In genomic region chr19:2782357-2782935, GRCh38 we compare ENCODE assay signal across 8 cellular contexts. TPM values are rescaled to one million over a fixed set of nuclear protein-coding genes. Genes with fewer than 3 reads are reported as not detected.
A peak's percentile ranks its signal among the peaks of the same experiment; 100 is the strongest.
DNase-seq lines count a peak whose midpoint lies in the region; ATAC-seq, FAIRE-seq and TF ChIP-seq lines count a peak whose summit lies in the region.

No MANE protein-coding gene starts in this region.

- peak; percentile 70 for FAIRE-seq in endothelial cell of umbilical vein (lab: Jason Lieb, UNC)
- FAIRE-seq in urothelium cell line (lab: Jason Lieb, UNC) = no peak

- H4K20me1 ChIP-seq in endothelial cell of umbilical vein (replicated peaks; ENCODE audit: control insufficient read depth, extremely low read depth, insufficient read depth, low read length) = no peaks in the 10 kb centered on the region

- no peaks in the 10 kb centered on the region for H3K9me3 ChIP-seq in ES-I3 (ENCODE audit: control insufficient read depth, insufficient read depth, low read length)
- H3K9me3 ChIP-seq in endothelial cell of umbilical vein (replicated peaks; ENCODE audit: control insufficient read depth, insufficient read depth, low read length) = no peaks in the 10 kb centered on the region

- dilution Hi-C loops in endothelial cell of umbilical vein (cut with MboI; ENCODE audit: extremely low pct_ligation_motif_present, low sequenced_read_pairs) = no loop called here

- H3K9me1 ChIP-seq in endothelial cell of umbilical vein (replicated peaks; ENCODE audit: control insufficient read depth, extremely low read depth, insufficient read depth, low read length) = no peaks in the 10 kb centered on the region

- H3K4me2 ChIP-seq in endothelial cell of umbilical vein (ENCODE audit: insufficient read depth, low read length) = peak overlapping the region; percentile 89

- H3K27me3 ChIP-seq in endothelial cell of umbilical vein (ENCODE audit: control insufficient read depth in 2 of 2, insufficient read depth in 2 of 2, low read length in 2 of 2) = no peaks in the 10 kb centered on the region

- ATAC-seq in GM19324 (IDR thresholded peaks at IDR 0.05; ENCODE audit: low FRiP score, unreplicated experiment) = no peak

- H3K36me3 ChIP-seq in ES-I3 (ENCODE audit: insufficient read depth, low read length) = no peaks in the 10 kb centered on the region; the same call in 1 of the 2 replicates
- no peaks in the 10 kb centered on the region for H3K36me3 ChIP-seq in endothelial cell of umbilical vein (ENCODE audit: control insufficient read depth in 2 of 2, extremely low read depth in 1 of 2, insufficient read depth in 2 of 2, low read length in 2 of 2)

- no peak for TF ChIP-seq CTCF in endothelial cell of umbilical vein (IDR thresholded peaks at IDR 0.05; ENCODE audit: extremely low read depth in 1 of 2, insufficient read depth in 1 of 2, low read depth in 1 of 2, low read length in 2 of 2)

- POLR2A ChIA-PET in endothelial cell of umbilical vein (lab: Charles Lee) = interaction anchor here (0.8 kb wide), 1 partner anchor 307 kb away, joined by 4 read pairs; the partner anchor contains the start of gene GADD45B

- peak overlapping the region; percentile 71 for H2AFZ ChIP-seq in endothelial cell of umbilical vein (ENCODE audit: low read depth, low read length)

- peak; percentile 18 for DNase-seq in OCI-M1 (lab: John Stamatoyannopoulos, UW)
- peak; percentile 4 for DNase-seq in endothelial cell of umbilical vein (ENCODE audit: low read depth, low spot score)
- DNase-seq in pons (ENCODE audit: low spot score) = peak; percentile 23
- no peak for DNase-seq in urothelium cell line (ENCODE audit: low spot score)
- no peak for DNase-seq in HCEC 1CT
- no peak for DNase-seq in NCI-H446 treated with DMSO at 0.1 percent for 48 hours (lab: John Stamatoyannopoulos, UW)

- BruUV-seq in endothelial cell of umbilical vein (replicated peaks; lab: Mats Ljungman, UMichigan) = no TSS peak

- no peak for TF ChIP-seq POLR2A in endothelial cell of umbilical vein (IDR thresholded peaks at IDR 0.05; ENCODE audit: low read depth, low read length)

- H3K9ac ChIP-seq in ES-I3 (ENCODE audit: low read depth, low read length) (peak overlapping the region; percentile 100), endothelial cell of umbilical vein (replicated peaks; ENCODE audit: extremely low read depth, insufficient read depth, low read length) (peak overlapping the region; percentile 92)

- CTCF ChIA-PET in endothelial cell of umbilical vein (lab: Charles Lee) = interaction anchor here (0.6 to 1.5 kb wide), 4 partner anchors 36 to 260 kb away, joined by 3 to 5 read pairs (median 4); partner anchors contain the start of gene ZNF555

- H3K4me1 ChIP-seq in ES-I3 (ENCODE audit: insufficient read depth, low read length) (no peaks in the 10 kb centered on the region; the same call in 1 of the 2 replicates), endothelial cell of umbilical vein (ENCODE audit: control insufficient read depth, extremely low read depth, insufficient read depth, low read length) (peaks cover 24% of the 10 kb centered on the region)

- peak overlapping the region; percentile 83 to 89 (median 86) for H3K4me3 ChIP-seq in endothelial cell of umbilical vein (replicated peaks in 1 of 3; ENCODE audit: insufficient read depth in 1 of 3, low read depth in 1 of 3, low read length in 3 of 3)

- peak overlapping the region; percentile 84 for H3K27ac ChIP-seq in endothelial cell of umbilical vein (ENCODE audit: insufficient read depth, low read depth, low read length)

- peaks cover 74% of the 10 kb centered on the region for H3K79me2 ChIP-seq in endothelial cell of umbilical vein (ENCODE audit: control insufficient read depth, insufficient read depth, low read length)

- intact Hi-C loops in endothelial cell of umbilical vein (cut with micrococcal nuclease) = loop anchor here (2.0 kb wide), 1 partner anchor 36 kb away; the partner anchor contains the start of gene ZNF554

TF ChIP-seq in endothelial cell of umbilical vein, 7 proteins besides CTCF, POLR2A, EP300 and RAD21:
- no peak for TF ChIP-seq GATA2 (IDR thresholded peaks at IDR 0.05; ENCODE audit: insufficient read depth, insufficient read length, low read depth, low read length)
- no peak for TF ChIP-seq MAX (IDR thresholded peaks at IDR 0.05; ENCODE audit: insufficient read depth, insufficient read length)
- TF ChIP-seq POLR2AphosphoS5 (IDR thresholded peaks at IDR 0.05; ENCODE audit: insufficient read depth, low read depth, low read length) = no peak
- TF ChIP-seq FOS (IDR thresholded peaks at IDR 0.05; ENCODE audit: borderline replicate concordance, insufficient read depth, low read length) = no peak
- no peak for TF ChIP-seq MYC (IDR thresholded peaks at IDR 0.05; ENCODE audit: low read depth, low read length)
- TF ChIP-seq EZH2 (IDR thresholded peaks at IDR 0.05; ENCODE audit: borderline replicate concordance, low read depth, low read length, severe bottlenecking) = no peak
- TF ChIP-seq JUN (IDR thresholded peaks at IDR 0.05; ENCODE audit: borderline replicate concordance, insufficient read depth, insufficient read length, low read depth) = no peak
TF ChIP-seq in endothelial cell of umbilical vein: peak in this region for 0.

RNA-seq across cellular contexts. Expression of gene SGTA, which starts 0.6 kb away (rescaled TPM):
- total RNA-seq in endothelial cell of umbilical vein = 72.3 and 76.5 TPM in 2 replicates
- polyA plus RNA-seq in endothelial cell of umbilical vein = 119 and 131 TPM in 2 replicates
- 88.2 and 98.9 TPM in 2 replicates for polyA plus RNA-seq in endothelial cell of umbilical vein (2011; cell fraction: cytosol; rRNA removed)
- polyA plus RNA-seq in endothelial cell of umbilical vein (2011; cell fraction: nucleus; rRNA removed) = 67.9 and 71.9 TPM in 2 replicates
- polyA plus RNA-seq in endothelial cell of umbilical vein (2012) = 68.7 and 77.3 TPM in 2 replicates
- polyA minus RNA-seq in endothelial cell of umbilical vein = 32.2 and 39.4 TPM in 2 replicates
- polyA minus RNA-seq in endothelial cell of umbilical vein (2011; cell fraction: cytosol; rRNA and poly(A)+ RNA removed) = 23.8 TPM
- 13.2 and 20.9 TPM in 2 replicates for polyA minus RNA-seq in endothelial cell of umbilical vein (2011; cell fraction: nucleus; rRNA and poly(A)+ RNA removed)

RNA-seq across cellular contexts. Expression of gene THOP1, which starts 2.9 kb away (rescaled TPM):
- 108 and 115 TPM in 2 replicates for total RNA-seq in endothelial cell of umbilical vein
- 82.8 and 88.0 TPM in 2 replicates for polyA plus RNA-seq in endothelial cell of umbilical vein
- 75.2 and 90.1 TPM in 2 replicates for polyA plus RNA-seq in endothelial cell of umbilical vein (2011; cell fraction: cytosol; rRNA removed)
- polyA plus RNA-seq in endothelial cell of umbilical vein (2011; cell fraction: nucleus; rRNA removed) = 124 and 136 TPM in 2 replicates
- polyA plus RNA-seq in endothelial cell of umbilical vein (2012) = 93.9 and 96.4 TPM in 2 replicates
- 55.0 and 69.8 TPM in 2 replicates for polyA minus RNA-seq in endothelial cell of umbilical vein
- 149 TPM for polyA minus RNA-seq in endothelial cell of umbilical vein (2011; cell fraction: cytosol; rRNA and poly(A)+ RNA removed)
- 31.6 and 31.7 TPM in 2 replicates for polyA minus RNA-seq in endothelial cell of umbilical vein (2011; cell fraction: nucleus; rRNA and poly(A)+ RNA removed)

RNA-seq across cellular contexts. Expression of gene ZNF554, which starts 37.2 kb away (rescaled TPM):
- total RNA-seq in endothelial cell of umbilical vein = 1.6 and 1.8 TPM in 2 replicates
- polyA plus RNA-seq in endothelial cell of umbilical vein = 1.0 and 1.2 TPM in 2 replicates
- polyA plus RNA-seq in endothelial cell of umbilical vein (2011; cell fraction: cytosol; rRNA removed) = 0.96 and 1.0 TPM in 2 replicates
- polyA plus RNA-seq in endothelial cell of umbilical vein (2011; cell fraction: nucleus; rRNA removed) = 2.8 and 3.8 TPM in 2 replicates
- 1.0 and 1.1 TPM in 2 replicates for polyA plus RNA-seq in endothelial cell of umbilical vein (2012)
- 1.7 and 1.8 TPM in 2 replicates for polyA minus RNA-seq in endothelial cell of umbilical vein
- polyA minus RNA-seq in endothelial cell of umbilical vein (2011; cell fraction: cytosol; rRNA and poly(A)+ RNA removed) = 1.8 TPM
- polyA minus RNA-seq in endothelial cell of umbilical vein (2011; cell fraction: nucleus; rRNA and poly(A)+ RNA removed) = 0.87 and 1.2 TPM in 2 replicates

RNA-seq across cellular contexts. Expression of gene SLC39A3, which starts 42.6 kb away (rescaled TPM):
- 25.8 and 28.0 TPM in 2 replicates for total RNA-seq in endothelial cell of umbilical vein
- polyA plus RNA-seq in endothelial cell of umbilical vein = 43.1 and 49.4 TPM in 2 replicates
- polyA plus RNA-seq in endothelial cell of umbilical vein (2011; cell fraction: cytosol; rRNA removed) = 42.1 and 42.2 TPM in 2 replicates
- polyA plus RNA-seq in endothelial cell of umbilical vein (2011; cell fraction: nucleus; rRNA removed) = 18.2 and 19.2 TPM in 2 replicates
- polyA plus RNA-seq in endothelial cell of umbilical vein (2012) = 25.7 and 31.5 TPM in 2 replicates
- 14.9 and 29.9 TPM in 2 replicates for polyA minus RNA-seq in endothelial cell of umbilical vein
- 21.5 TPM for polyA minus RNA-seq in endothelial cell of umbilical vein (2011; cell fraction: cytosol; rRNA and poly(A)+ RNA removed)
- polyA minus RNA-seq in endothelial cell of umbilical vein (2011; cell fraction: nucleus; rRNA and poly(A)+ RNA removed) = 6.7 and 7.7 TPM in 2 replicates

RNA-seq across cellular contexts. Expression of gene ZNF555, which starts 58.8 kb away (rescaled TPM):
- total RNA-seq in endothelial cell of umbilical vein = 4.7 and 5.4 TPM in 2 replicates
- polyA plus RNA-seq in endothelial cell of umbilical vein = 1.2 and 1.6 TPM in 2 replicates
- polyA plus RNA-seq in endothelial cell of umbilical vein (2011; cell fraction: cytosol; rRNA removed) = 2.0 TPM in 2 replicates
- polyA plus RNA-seq in endothelial cell of umbilical vein (2011; cell fraction: nucleus; rRNA removed) = 2.3 and 2.4 TPM in 2 replicates
- polyA plus RNA-seq in endothelial cell of umbilical vein (2012) = 3.3 and 3.5 TPM in 2 replicates
- 5.6 and 6.9 TPM in 2 replicates for polyA minus RNA-seq in endothelial cell of umbilical vein
- polyA minus RNA-seq in endothelial cell of umbilical vein (2011; cell fraction: cytosol; rRNA and poly(A)+ RNA removed) = 0.61 TPM
- polyA minus RNA-seq in endothelial cell of umbilical vein (2011; cell fraction: nucleus; rRNA and poly(A)+ RNA removed) = 2.4 and 5.5 TPM in 2 replicates

Comparison
In these comparisons a context has a peak if more than half of its experiments do, and no peak if none do; other contexts are left out.
1. DNase-seq: peak in OCI-M1 (single experiment), endothelial cell of umbilical vein (single experiment) and pons (single experiment); none in urothelium cell line (single experiment), HCEC 1CT (single experiment) and NCI-H446 treated with DMSO at 0.1 percent for 48 hours (single experiment).